Comparison of ENCODE assay signal across 8 cellular contexts in genomic region chr1:236058141-236058626, GRCh38. TPM values are rescaled to one million over a fixed set of nuclear protein-coding genes. Genes with fewer than 3 reads are reported as not detected.
DNase-seq lines count a peak whose midpoint lies in the region; ATAC-seq, FAIRE-seq and TF ChIP-seq lines count a peak whose summit lies in the region.

No MANE protein-coding gene starts in this region.

- TF ChIP-seq CTCF in ovary (IDR thresholded peaks at IDR 0.05), result no peak

- DNase-seq in SK-N-MC (ENCODE audit: low read depth, low spot score), result no peak
- DNase-seq in ovary, result peak in 1 of 5 donors; percentile 13
- no peak for DNase-seq in small intestine
- DNase-seq in effector CD4-positive, alpha-beta T cell, result no peak
- no peak for DNase-seq in activated effector memory CD4-positive, alpha-beta T cell treated with Interleukin-2 at 50 U/mL for 16 hours
- no peak for DNase-seq in activated CD4-positive, alpha-beta T cell treated with anti-CD3 and anti-CD28 coated beads, Interleukin-2, amount 50 U/mL, for 1 hour

- no peak for TF ChIP-seq POLR2A in ovary (IDR thresholded peaks at IDR 0.05)

- no peak for FAIRE-seq in small intestine (lab: Jason Lieb, UNC)

- intact Hi-C loops in ovary (cut with DNase I), result no loop called here

- no peak overlapping the region for H3K9ac ChIP-seq in SK-N-MC (ENCODE audit: insufficient read length)

- H3K27me3 ChIP-seq in ovary, result no peaks in the 10 kb centered on the region
- H3K27me3 ChIP-seq in small intestine (ENCODE audit: control insufficient read depth in 2 of 2, insufficient read depth in 2 of 2, low read length in 2 of 2), result no peaks in the 10 kb centered on the region

- H3K4me1 ChIP-seq in ovary (ENCODE audit: insufficient read depth) (peaks cover 11% of the 10 kb centered on the region), small intestine (ENCODE audit: control insufficient read depth in 2 of 2, insufficient read depth in 1 of 2, low read depth in 1 of 2, low read length in 1 of 2) (no peaks in the 10 kb centered on the region)

- 12 to 18% (median 14%) methylated on average over 3 of the region's 3 CpGs for WGBS in ovary, 3 donors
- 26 to 45% (median 41%) methylated on average over 3 of the region's 3 CpGs for WGBS in small intestine, 3 donors

- H3K9me3 ChIP-seq in SK-N-MC (ENCODE audit: low read depth, low read length) (no peaks in the 10 kb centered on the region), ovary (no peaks in the 10 kb centered on the region), small intestine (ENCODE audit: control insufficient read depth, low read depth) (no peaks in the 10 kb centered on the region)

- ATAC-seq in GM18520 (IDR thresholded peaks at IDR 0.05; ENCODE audit: unreplicated experiment) (peak; percentile 86), HG02588 (IDR thresholded peaks at IDR 0.05; ENCODE audit: unreplicated experiment) (peak; percentile 79)

- no peaks in the 10 kb centered on the region for H3K36me3 ChIP-seq in SK-N-MC (ENCODE audit: insufficient read depth, low read length)
- H3K36me3 ChIP-seq in ovary, result no peaks in the 10 kb centered on the region
- H3K36me3 ChIP-seq in small intestine (ENCODE audit: control insufficient read depth in 2 of 2, insufficient read depth in 2 of 2, low read length in 2 of 2), result no peaks in the 10 kb centered on the region

- H3K27ac ChIP-seq in SK-N-MC, result no peak overlapping the region
- H3K27ac ChIP-seq in ovary, result peak overlapping the region in 1 of 2 donors; percentile 10
- H3K27ac ChIP-seq in small intestine (ENCODE audit: low read depth in 1 of 2, low read length in 1 of 2), result no peak overlapping the region

- no peak for TF ChIP-seq EP300 in ovary (IDR thresholded peaks at IDR 0.05)

- H3K4me3 ChIP-seq in SK-N-MC (0 out of 2 replicates have a peak overlapping the region, but pooled peaks have one; percentile 13), ovary (peak overlapping the region; percentile 16), small intestine (ENCODE audit: low read depth in 1 of 2, low read length in 2 of 2) (no peak overlapping the region)

RNA-seq across cellular contexts. Expression of gene NID1, which starts 6.7 kb away (rescaled TPM):
- total RNA-seq in ovary, result 100 to 1,000 TPM in 3 of 7 donors, 10 to 100 TPM in 4; 59.2 to 141 (median 72.0) TPM
- 100 to 1,000 TPM in 1 of 2 donors, 10 to 100 TPM in 1; 76.4 to 147 TPM for polyA plus RNA-seq in ovary
- polyA plus RNA-seq in small intestine, result 10 to 100 TPM in 1 of 3 donors, 1 to 10 TPM in 1, under 1 TPM in 1; 0.67 to 36.0 (median 3.8) TPM

Comparison
In these comparisons a context has a peak if more than half of its experiments do, and no peak if none do; other contexts are left out.
1. H3K4me3 ChIP-seq: peak in SK-N-MC (single experiment) and ovary (single experiment); none in small intestine (0 of 2).